12 cellular contexts compared by ENCODE assay signal in genomic region chr13:26831336-26831908, GRCh38.
"Had no signal": no experiment of that assay in that cellular context is flagged by ENCODE, and none has a peak within 500 bp of the region (broad histone marks: within the 10 kb centered on the region; RNA-seq: fewer than 3 reads in every experiment).

No MANE protein-coding gene starts in this region.

- H3K27ac ChIP-seq: ascending aorta, breast epithelium, thyroid gland had no signal

- H3K4me1 ChIP-seq: ascending aorta, breast epithelium, thyroid gland had no signal

- H3K4me3 ChIP-seq: ascending aorta, breast epithelium, lung, thyroid gland had no signal

- H3K9me3 ChIP-seq: ascending aorta, breast epithelium, thyroid gland had no signal

- H3K36me3 ChIP-seq: ascending aorta, breast epithelium, thyroid gland had no signal

- DNase-seq: activated CD4-positive, alpha-beta T cell treated with anti-CD3 and anti-CD28 coated beads, Interleukin-2, amount 10 ng/mL, durations not matched to agents 7 days and 5 days; activated CD4-positive, CD25-positive, alpha-beta regulatory T cell; activated CD8-positive, alpha-beta T cell treated with anti-CD3 and anti-CD28 coated beads, Interleukin-2, amount 10 ng/mL, durations not matched to agents 7 days and 5 days; activated T-cell treated with anti-CD3 and anti-CD28 coated beads, Interleukin-2, amount 50 U/mL, for 24 hours; effector CD4-positive, alpha-beta T cell; kidney; nucleus accumbens; stimulated activated naive CD4-positive, alpha-beta T cell treated with Interleukin-2 at 50 U/mL for 16 hours; thyroid gland had no signal

- H3K27me3 ChIP-seq: ascending aorta, breast epithelium, thyroid gland had no signal
